8 cellular contexts compared by ENCODE assay signal in the genomic region with DNA sequence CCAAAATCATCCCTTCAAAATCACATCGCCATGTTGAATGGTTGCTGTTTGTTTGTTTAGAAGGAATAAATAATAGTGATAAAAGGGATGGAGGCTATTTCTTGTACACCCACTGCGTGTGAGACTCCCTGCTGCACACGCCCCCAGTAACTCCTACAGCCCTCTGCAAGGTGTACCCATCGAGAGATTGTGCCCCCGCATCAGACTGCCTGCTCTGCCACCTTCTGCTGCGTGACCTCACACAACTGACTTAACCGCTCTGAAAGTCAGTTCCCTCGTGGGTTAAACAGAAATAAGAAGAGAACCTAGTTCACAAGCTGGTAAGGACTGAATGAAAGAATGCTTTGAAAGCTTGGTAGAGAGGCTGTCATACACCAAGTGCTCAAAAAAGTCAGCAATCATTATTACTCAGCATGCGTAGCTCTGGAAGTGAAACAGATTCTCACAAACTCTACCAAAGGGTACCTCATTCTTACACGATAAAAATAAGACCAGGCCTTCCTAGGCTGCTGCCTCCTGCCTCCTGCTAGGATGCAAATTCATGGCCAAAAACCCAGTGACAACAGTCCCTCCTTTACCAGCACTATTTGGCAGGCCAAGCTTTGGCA.
A peak's percentile ranks its signal among the peaks of the same experiment; 100 is the strongest.
DNase-seq lines count a peak whose midpoint lies in the region; ATAC-seq and TF ChIP-seq lines count a peak whose summit lies in the region.

No MANE protein-coding gene starts in this region.

- H2BK12ac ChIP-seq in trophoblast cell (ENCODE audit: low read length) = peak overlapping the region; percentile 94

- H3K4me3 ChIP-seq in adrenal gland = no peak overlapping the region
- H3K4me3 ChIP-seq in trophoblast cell (ENCODE audit: low read depth, low read length) = no peak overlapping the region

- H3K4me3 Mint-ChIP-seq in activated CD4-positive, alpha-beta T cell treated with anti-CD3 and anti-CD28 coated beads, Interleukin-2, amount 10 ng/mL, durations not matched to agents 24 days and 14 days = no peak overlapping the region

- no peaks in the 10 kb centered on the region for H3K27me3 ChIP-seq in adrenal gland
- no peaks in the 10 kb centered on the region for H3K27me3 ChIP-seq in trophoblast cell (ENCODE audit: insufficient read depth, low read length)

- no peaks in the 10 kb centered on the region for H3K27me3 Mint-ChIP-seq in activated CD4-positive, alpha-beta T cell treated with anti-CD3 and anti-CD28 coated beads, Interleukin-2, amount 10 ng/mL, durations not matched to agents 24 days and 14 days

- peaks cover 6% of the 10 kb centered on the region for H3K9me3 Mint-ChIP-seq in activated CD4-positive, alpha-beta T cell treated with anti-CD3 and anti-CD28 coated beads, Interleukin-2, amount 10 ng/mL, durations not matched to agents 24 days and 14 days

- peak overlapping the region; percentile 48 for H2BK120ac ChIP-seq in trophoblast cell (ENCODE audit: insufficient read depth, low read length, poor library complexity)

- H3K23ac ChIP-seq in trophoblast cell (ENCODE audit: low read length) = no peak overlapping the region

- no peaks in the 10 kb centered on the region for H3K36me3 ChIP-seq in adrenal gland (replicated peaks in 1 of 2)
- no peaks in the 10 kb centered on the region for H3K36me3 ChIP-seq in trophoblast cell (ENCODE audit: control insufficient read depth in 1 of 2, insufficient read depth in 2 of 2, low read length in 2 of 2)

- no peaks in the 10 kb centered on the region for H3K4me1 Mint-ChIP-seq in activated CD4-positive, alpha-beta T cell treated with anti-CD3 and anti-CD28 coated beads, Interleukin-2, amount 10 ng/mL, durations not matched to agents 24 days and 14 days

- peak overlapping the region; percentile 35 for H2AK5ac ChIP-seq in trophoblast cell (ENCODE audit: low read length)

- no peak overlapping the region for H3K27ac Mint-ChIP-seq in activated CD4-positive, alpha-beta T cell treated with anti-CD3 and anti-CD28 coated beads, Interleukin-2, amount 10 ng/mL, durations not matched to agents 24 days and 14 days

- no peak overlapping the region for H3K4me2 ChIP-seq in trophoblast cell (ENCODE audit: low read length)

- TF ChIP-seq CTCF in adrenal gland (IDR thresholded peaks at IDR 0.05) = no peak

- H4K12ac ChIP-seq in trophoblast cell (ENCODE audit: low read depth, low read length) = no peak overlapping the region

- H3K27ac ChIP-seq in adrenal gland (peak overlapping the region in 3 of 5 donors; percentile 18 to 57 (median 53)), trophoblast cell (ENCODE audit: low read depth, low read length) (peak overlapping the region; percentile 22)

- H3K9ac ChIP-seq in trophoblast cell (ENCODE audit: low read length) = no peak overlapping the region

- H3K4me1 ChIP-seq in adrenal gland (replicated peaks in 1 of 2) (peaks cover 12 to 29% of the 10 kb centered on the region in 2 donors), trophoblast cell (ENCODE audit: control insufficient read depth in 1 of 2, insufficient read depth in 2 of 2, low read length in 2 of 2) (peaks cover 16 to 31% of the 10 kb centered on the region in 2 experiments)

- peaks cover 17% of the 10 kb centered on the region for H3K79me1 ChIP-seq in trophoblast cell (ENCODE audit: low read length)

- H3K18ac ChIP-seq in trophoblast cell (ENCODE audit: low read length) = no peak overlapping the region

- H3K79me2 ChIP-seq in trophoblast cell (ENCODE audit: control insufficient read depth, insufficient read depth, low read length, poor library complexity) = no peaks in the 10 kb centered on the region

- peak overlapping the region; percentile 6 for H4K8ac ChIP-seq in trophoblast cell (ENCODE audit: low read depth, low read length)

- peak overlapping the region; percentile 2 for H3K14ac ChIP-seq in trophoblast cell (ENCODE audit: low read length)

- H4K91ac ChIP-seq in trophoblast cell (ENCODE audit: low read depth, low read length) = peak overlapping the region; percentile 58

- WGBS in adrenal gland, 4 donors = 74 to 84% (median 77%) methylated on average over 9 to 10 of the region's 10 CpGs
- no CpG with 5 or more reads among the region's 10 CpGs for WGBS in trophoblast cell (ENCODE audit: extremely low coverage, insufficient coverage, insufficient read length)

- peak overlapping the region; percentile 11 for H2BK5ac ChIP-seq in trophoblast cell (ENCODE audit: low read depth, low read length, poor library complexity)

- H2AFZ ChIP-seq in trophoblast cell (ENCODE audit: insufficient read depth, low read length, poor library complexity) = peak overlapping the region; percentile 37

- H3K9me3 ChIP-seq in adrenal gland (replicated peaks in 1 of 3) = no peaks in the 10 kb centered on the region
- H3K9me3 ChIP-seq in trophoblast cell (ENCODE audit: insufficient read depth, low read depth, low read length) = no peaks in the 10 kb centered on the region

- ATAC-seq in GM18909 (IDR thresholded peaks at IDR 0.05; ENCODE audit: poor library complexity, unreplicated experiment) (peak; percentile 70), HG02884 (IDR thresholded peaks at IDR 0.05; ENCODE audit: unreplicated experiment) (peak; percentile 80)

- no peaks in the 10 kb centered on the region for H3K36me3 Mint-ChIP-seq in activated CD4-positive, alpha-beta T cell treated with anti-CD3 and anti-CD28 coated beads, Interleukin-2, amount 10 ng/mL, durations not matched to agents 24 days and 14 days (ENCODE audit: low read depth)

- intact Hi-C loops in adrenal gland (cut with DNase I) = no loop called here
- intact Hi-C loops in activated CD4-positive, alpha-beta T cell treated with anti-CD3 and anti-CD28 coated beads, Interleukin-2, amount 10 ng/mL, durations not matched to agents 24 days and 14 days (cut with micrococcal nuclease) = no loop called here

- DNase-seq in adrenal gland (no peak), trophoblast cell (no peak), LoVo (ENCODE audit: low spot score) (no peak), NCI-H526 treated with DMSO at 0.1 percent for 48 hours (lab: John Stamatoyannopoulos, UW) (no peak), NCI-H2171 (lab: John Stamatoyannopoulos, UW) (no peak)
- no peak for DNase-seq in activated CD4-positive, alpha-beta T cell treated with anti-CD3 and anti-CD28 coated beads, Interleukin-2, amount 10 ng/mL, durations not matched to agents 24 days and 14 days

- peak overlapping the region; percentile 15 for H3K4ac ChIP-seq in trophoblast cell (ENCODE audit: low read depth, low read length)

- no peak for TF ChIP-seq POLR2A in adrenal gland (IDR thresholded peaks at IDR 0.05)
